In the genomic region with DNA sequence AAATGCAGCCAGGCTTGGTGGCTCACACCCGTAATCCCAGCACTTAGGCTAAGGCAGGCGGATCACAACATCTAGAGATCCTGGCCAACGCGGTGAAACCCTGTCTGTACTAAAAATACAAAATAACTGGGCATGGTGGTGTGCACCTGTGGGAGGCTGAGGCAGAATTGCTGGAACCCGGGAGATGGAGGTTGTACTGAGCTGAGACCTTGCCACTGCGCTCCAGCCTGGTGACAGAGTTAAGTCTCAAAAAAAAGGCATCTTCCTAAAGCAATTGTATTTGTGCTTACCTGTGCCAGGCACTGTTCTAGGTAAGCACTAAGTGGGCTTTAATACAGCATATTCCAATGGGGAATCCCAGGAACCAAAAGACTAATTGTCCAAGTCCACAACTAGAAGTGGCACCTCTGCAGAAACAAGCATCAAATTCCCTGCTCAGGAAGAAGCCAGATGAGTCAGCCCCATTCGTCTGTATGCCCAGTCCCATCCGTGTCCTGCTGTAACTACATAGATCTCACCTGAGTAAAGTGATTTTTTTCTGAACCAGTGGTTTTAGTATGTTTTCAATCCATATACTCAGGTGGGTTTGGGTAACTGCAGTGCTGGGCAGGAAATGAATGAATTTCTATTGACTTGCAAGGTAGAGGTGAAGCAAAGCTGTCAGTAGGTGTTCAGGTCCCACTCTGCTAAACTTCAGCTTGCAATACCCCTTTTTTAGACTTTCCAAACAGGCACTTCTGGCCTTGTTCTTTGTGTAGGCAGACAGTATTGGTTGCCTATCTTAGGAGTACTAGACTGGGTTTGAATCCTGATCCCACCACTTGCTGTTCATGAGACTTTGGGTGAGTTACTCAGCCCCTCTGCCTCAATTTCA, we compare ENCODE assay signal across 8 cellular contexts. TPM values are rescaled to one million over a fixed set of nuclear protein-coding genes. Genes with fewer than 3 reads are reported as not detected.
DNase-seq lines count a peak whose midpoint lies in the region; ATAC-seq, FAIRE-seq and TF ChIP-seq lines count a peak whose summit lies in the region.
"Had no signal": no experiment of that assay in that cellular context is flagged by ENCODE, and none has a peak within 500 bp of the region (broad histone marks: within the 10 kb centered on the region; RNA-seq: fewer than 3 reads in every experiment).

No MANE protein-coding gene starts in this region.

- H3K4me3 Mint-ChIP-seq in GM23338, result peak overlapping the region; percentile 98

- peak overlapping the region; percentile 98 for H3K27ac Mint-ChIP-seq in GM23338

- H3K36me3 ChIP-seq in GM23338 (ENCODE audit: insufficient read depth), result peaks cover 53% of the 10 kb centered on the region
- H3K36me3 ChIP-seq in bronchial epithelial cell (ENCODE audit: control insufficient read depth, insufficient read depth, low read length), result peaks cover 30% of the 10 kb centered on the region
- peaks cover 64% of the 10 kb centered on the region for H3K36me3 ChIP-seq in osteoblast (ENCODE audit: insufficient read depth, low read length)
- H3K36me3 ChIP-seq in WERI-Rb-1, result peaks cover 68% of the 10 kb centered on the region

- H3K27me3 Mint-ChIP-seq in GM23338 (ENCODE audit: insufficient read depth, low read depth, poor library complexity), result peaks cover 98% of the 10 kb centered on the region

- peak overlapping the region; percentile 100 for H3K27ac ChIP-seq in GM23338 (ENCODE audit: low read depth)
- H3K27ac ChIP-seq in osteoblast (ENCODE audit: low read depth, low read length), result peak overlapping the region; percentile 90
- H3K27ac ChIP-seq in WERI-Rb-1, result no peak overlapping the region

- H3K79me2 ChIP-seq in GM23338 (replicated peaks; ENCODE audit: insufficient read depth) (peaks cover 30% of the 10 kb centered on the region), osteoblast (ENCODE audit: insufficient read depth, low read length) (peaks cover 32% of the 10 kb centered on the region)

- H3K4me3 ChIP-seq in GM23338 (peak overlapping the region; percentile 86), bronchial epithelial cell (ENCODE audit: low read depth, low read length) (no peak overlapping the region), osteoblast (ENCODE audit: insufficient read depth, low read length) (peak overlapping the region; percentile 78), WERI-Rb-1 (ENCODE audit: low read depth, low read length) (no peak overlapping the region)

- H3K4me1 ChIP-seq in GM23338 (ENCODE audit: insufficient read depth), result peaks cover 22% of the 10 kb centered on the region
- peaks cover 31% of the 10 kb centered on the region for H3K4me1 ChIP-seq in osteoblast (ENCODE audit: insufficient read depth, low read length)

- no peak overlapping the region for H2AFZ ChIP-seq in GM23338
- H2AFZ ChIP-seq in osteoblast (ENCODE audit: low read length), result no peak overlapping the region

- peaks cover 91% of the 10 kb centered on the region for H3K36me3 Mint-ChIP-seq in GM23338 (ENCODE audit: low read depth)

- peaks cover 70% of the 10 kb centered on the region; the same call in 2 of the 3 replicates for H3K9me3 Mint-ChIP-seq in GM23338

- H3F3A ChIP-seq in GM23338 (replicated peaks; ENCODE audit: low read depth), result peaks cover 81% of the 10 kb centered on the region

- ATAC-seq in GM23338, result peak; percentile 8
- no peak for ATAC-seq in left lobe of liver

- H4K20me1 ChIP-seq in GM23338 (replicated peaks; ENCODE audit: insufficient read depth) (peaks cover 7% of the 10 kb centered on the region), osteoblast (ENCODE audit: insufficient read depth, low read length) (peaks cover 50% of the 10 kb centered on the region)

- TF ChIP-seq CTCF in GM23338 (conservative IDR thresholded peaks at IDR 0.05; ENCODE audit: low read depth in 2 of 2) (no peak), bronchial epithelial cell (IDR thresholded peaks at IDR 0.05; ENCODE audit: insufficient read depth, low read length, severe bottlenecking) (no peak), osteoblast (IDR thresholded peaks at IDR 0.05; ENCODE audit: extremely low read depth, low read depth, low read length) (no peak), WERI-Rb-1 (IDR thresholded peaks at IDR 0.05; ENCODE audit: low read depth, low read length) (no peak)

- DNase-seq in GM23338 (ENCODE audit: low spot score), result peak; percentile 56
- DNase-seq in RCC 7860 (ENCODE audit: low spot score), result peak; percentile 77
- peak; percentile 52 for DNase-seq in bronchial epithelial cell (ENCODE audit: low read depth)
- DNase-seq in osteoblast (ENCODE audit: insufficient read length, low spot score, missing footprints), result peak; percentile 43
- no peak for DNase-seq in AG20443 (ENCODE audit: low spot score)
- no peak for DNase-seq in left lobe of liver (ENCODE audit: low spot score)
- DNase-seq in WERI-Rb-1, result no peak

- H3K27me3 ChIP-seq in GM23338 (ENCODE audit: insufficient read depth), result no peaks in the 10 kb centered on the region
- H3K27me3 ChIP-seq in bronchial epithelial cell (ENCODE audit: control insufficient read depth, insufficient read depth, low read length), result no peaks in the 10 kb centered on the region
- H3K27me3 ChIP-seq in osteoblast (ENCODE audit: insufficient read depth, low read length), result no peaks in the 10 kb centered on the region
- no peaks in the 10 kb centered on the region for H3K27me3 ChIP-seq in WERI-Rb-1 (ENCODE audit: insufficient read depth, low read depth, severe bottlenecking)

- H3K9me2 ChIP-seq in GM23338 (ENCODE audit: insufficient read depth), result no peaks in the 10 kb centered on the region

- FAIRE-seq in RCC 7860 (lab: Jason Lieb, UNC) (no peak), bronchial epithelial cell (lab: Jason Lieb, UNC) (no peak)
- FAIRE-seq: colon had no signal

- no peaks in the 10 kb centered on the region for H3K9me3 ChIP-seq in osteoblast (ENCODE audit: low read depth, low read length)
- no peaks in the 10 kb centered on the region for H3K9me3 ChIP-seq in WERI-Rb-1 (ENCODE audit: severe bottlenecking)

- H3K4me2 ChIP-seq in GM23338, result peak overlapping the region; percentile 99; the same call in 1 of the 2 replicates
- peak overlapping the region; percentile 91 for H3K4me2 ChIP-seq in osteoblast (ENCODE audit: insufficient read depth, low read length)

- peaks cover 22% of the 10 kb centered on the region for H3K4me1 Mint-ChIP-seq in GM23338

TF ChIP-seq in GM23338, 12 proteins besides CTCF, POLR2A, EP300 and RAD21 (continues in another document):
- peak; percentile 26; the same call in 1 of the 2 replicates for TF ChIP-seq NANOG (IDR thresholded peaks at IDR 0.05; ENCODE audit: borderline replicate concordance)
- TF ChIP-seq CREB1 (CRISPR knock-in tag; IDR thresholded peaks at IDR 0.05; ENCODE audit: low read depth), result 0 out of 2 replicates have a peak, but pooled peaks have one; percentile 2
- TF ChIP-seq, protein P1, sequence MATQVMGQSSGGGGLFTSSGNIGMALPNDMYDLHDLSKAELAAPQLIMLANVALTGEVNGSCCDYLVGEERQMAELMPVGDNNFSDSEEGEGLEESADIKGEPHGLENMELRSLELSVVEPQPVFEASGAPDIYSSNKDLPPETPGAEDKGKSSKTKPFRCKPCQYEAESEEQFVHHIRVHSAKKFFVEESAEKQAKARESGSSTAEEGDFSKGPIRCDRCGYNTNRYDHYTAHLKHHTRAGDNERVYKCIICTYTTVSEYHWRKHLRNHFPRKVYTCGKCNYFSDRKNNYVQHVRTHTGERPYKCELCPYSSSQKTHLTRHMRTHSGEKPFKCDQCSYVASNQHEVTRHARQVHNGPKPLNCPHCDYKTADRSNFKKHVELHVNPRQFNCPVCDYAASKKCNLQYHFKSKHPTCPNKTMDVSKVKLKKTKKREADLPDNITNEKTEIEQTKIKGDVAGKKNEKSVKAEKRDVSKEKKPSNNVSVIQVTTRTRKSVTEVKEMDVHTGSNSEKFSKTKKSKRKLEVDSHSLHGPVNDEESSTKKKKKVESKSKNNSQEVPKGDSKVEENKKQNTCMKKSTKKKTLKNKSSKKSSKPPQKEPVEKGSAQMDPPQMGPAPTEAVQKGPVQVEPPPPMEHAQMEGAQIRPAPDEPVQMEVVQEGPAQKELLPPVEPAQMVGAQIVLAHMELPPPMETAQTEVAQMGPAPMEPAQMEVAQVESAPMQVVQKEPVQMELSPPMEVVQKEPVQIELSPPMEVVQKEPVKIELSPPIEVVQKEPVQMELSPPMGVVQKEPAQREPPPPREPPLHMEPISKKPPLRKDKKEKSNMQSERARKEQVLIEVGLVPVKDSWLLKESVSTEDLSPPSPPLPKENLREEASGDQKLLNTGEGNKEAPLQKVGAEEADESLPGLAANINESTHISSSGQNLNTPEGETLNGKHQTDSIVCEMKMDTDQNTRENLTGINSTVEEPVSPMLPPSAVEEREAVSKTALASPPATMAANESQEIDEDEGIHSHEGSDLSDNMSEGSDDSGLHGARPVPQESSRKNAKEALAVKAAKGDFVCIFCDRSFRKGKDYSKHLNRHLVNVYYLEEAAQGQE (IDR thresholded peaks at IDR 0.05; ENCODE audit: unreplicated experiment), result no peak
- no peak; the same call in 1 of the 2 replicates for TF ChIP-seq ZNF331 (CRISPR knock-in tag; IDR thresholded peaks at IDR 0.05; ENCODE audit: low read depth)
- no peak for TF ChIP-seq JUNB (IDR thresholded peaks at IDR 0.05; ENCODE audit: unreplicated experiment)

RNA-seq across cellular contexts. Expression of a gene that starts 4.7 kb away (rescaled TPM):
- total RNA-seq in GM23338 (2014; rRNA removed; shearing (Covaris generic)), result 88.8 and 97.4 TPM in 2 replicates
- polyA plus RNA-seq in GM23338 (2016; fragmentation: Nextera tagmentation; extraction: Ambion mirVana), result 35.6 and 36.9 TPM in 2 replicates
- total RNA-seq in bronchial epithelial cell, result 55.9 and 122 TPM in 2 replicates
- total RNA-seq in osteoblast, result 32.1 and 35.1 TPM in 2 replicates
- 19.3 TPM for total RNA-seq in left lobe of liver

RNA-seq across cellular contexts. Expression of a gene that starts 42.3 kb away (rescaled TPM):
- 13.0 and 20.3 TPM in 2 replicates for total RNA-seq in GM23338 (2014; rRNA removed; shearing (Covaris generic))
- 39.2 and 42.1 TPM in 2 replicates for polyA plus RNA-seq in GM23338 (2016; fragmentation: Nextera tagmentation; extraction: Ambion mirVana)
- total RNA-seq in bronchial epithelial cell, result 23.2 and 23.3 TPM in 2 replicates
- total RNA-seq in osteoblast, result 23.2 and 28.3 TPM in 2 replicates
- 8.3 TPM for total RNA-seq in left lobe of liver

Comparison
In these comparisons a context has a peak if more than half of its experiments do, and no peak if none do; other contexts are left out.
1. DNase-seq: peak in GM23338 (single experiment), RCC 7860 (single experiment), bronchial epithelial cell (single experiment) and osteoblast (single experiment); none in AG20443 (single experiment), left lobe of liver (single experiment) and WERI-Rb-1 (single experiment).
2. H3K4me3 ChIP-seq: peak in GM23338 (single experiment) and osteoblast (single experiment); none in bronchial epithelial cell (single experiment) and WERI-Rb-1 (single experiment).